In genomic region chr12:117236456-117237001, GRCh38 we compare ENCODE assay signal across 8 cellular contexts. TPM values are rescaled to one million over a fixed set of nuclear protein-coding genes. Genes with fewer than 3 reads are reported as not detected.
DNase-seq lines count a peak whose midpoint lies in the region; ATAC-seq and TF ChIP-seq lines count a peak whose summit lies in the region.

No MANE protein-coding gene starts in this region.

- TF ChIP-seq CTCF in GM12873 (IDR thresholded peaks at IDR 0.05; ENCODE audit: insufficient read depth, low read depth, low read length, missing control alignments) (peak; percentile 88), smooth muscle cell (IDR thresholded peaks at IDR 0.05; ENCODE audit: borderline replicate concordance, insufficient read depth, poor library complexity, severe bottlenecking) (peak; percentile 85)

- H3K27me3 Mint-ChIP-seq in T-helper 17 cell: peaks cover 32% of the 10 kb centered on the region

- H4K20me1 ChIP-seq in smooth muscle cell (ENCODE audit: low read depth): no peaks in the 10 kb centered on the region

- no peak overlapping the region for H3K27ac Mint-ChIP-seq in T-helper 17 cell

- no peak overlapping the region for H3K4me3 Mint-ChIP-seq in T-helper 17 cell

- 15% methylated on average over 13 of the region's 13 CpGs for WGBS in smooth muscle cell (ENCODE audit: low lambda C conversion rate)

- no peaks in the 10 kb centered on the region for H3K9me3 ChIP-seq in T-helper 17 cell (ENCODE audit: control insufficient read depth, low read length, poor library complexity, severe bottlenecking)
- H3K9me3 ChIP-seq in smooth muscle cell (replicated peaks; ENCODE audit: low read depth): no peaks in the 10 kb centered on the region

- H3K27ac ChIP-seq in smooth muscle cell (ENCODE audit: low read depth): no peak overlapping the region

- peaks cover 3% of the 10 kb centered on the region for H3K4me1 Mint-ChIP-seq in T-helper 17 cell

- H3K36me3 Mint-ChIP-seq in T-helper 17 cell (ENCODE audit: low read depth): no peaks in the 10 kb centered on the region

- no peaks in the 10 kb centered on the region for H3F3A ChIP-seq in smooth muscle cell (ENCODE audit: low read depth)

- H2AFZ ChIP-seq in smooth muscle cell (ENCODE audit: low read depth): no peak overlapping the region

- no peak overlapping the region for H3K9ac ChIP-seq in smooth muscle cell (ENCODE audit: low read depth)

- H3K36me3 ChIP-seq in smooth muscle cell (ENCODE audit: low read depth): no peaks in the 10 kb centered on the region

- DNase-seq in NCI-H146 (lab: John Stamatoyannopoulos, UW) (peak; percentile 68), T-helper 17 cell (peak; percentile 39 to 58 (median 57)), astrocyte of the hippocampus (ENCODE audit: low read depth, low spot score) (peak; percentile 73), iPS DF 4.7 (ENCODE audit: extremely low read depth, low spot score) (peak; percentile 75), smooth muscle cell (lab: John Stamatoyannopoulos, UW; ENCODE audit: unreplicated experiment) (peak; percentile 42)

- ATAC-seq in T-helper 17 cell: no peak
- ATAC-seq in HG03025 (IDR thresholded peaks at IDR 0.05; ENCODE audit: low FRiP score, unreplicated experiment): no peak
- ATAC-seq in GM18870 (IDR thresholded peaks at IDR 0.05; ENCODE audit: unreplicated experiment): no peak

- peaks cover 4% of the 10 kb centered on the region for H3K4me1 ChIP-seq in smooth muscle cell (ENCODE audit: low read depth)

- no peaks in the 10 kb centered on the region for H3K79me2 ChIP-seq in smooth muscle cell (ENCODE audit: low read depth)

- peaks cover 12% of the 10 kb centered on the region for H3K27me3 ChIP-seq in smooth muscle cell (ENCODE audit: low read depth)

- no peak overlapping the region for H3K4me3 ChIP-seq in smooth muscle cell

- H3K4me2 ChIP-seq in smooth muscle cell: no peak overlapping the region

RNA-seq across cellular contexts. Expression of gene FBXO21, which starts 46.3 kb away (rescaled TPM):
- total RNA-seq in T-helper 17 cell (10 to 100 TPM; 61.7 to 65.5 TPM), smooth muscle cell (75.2 and 82.9 TPM in 2 replicates)
- 46.9 and 47.4 TPM in 2 replicates for polyA plus RNA-seq in smooth muscle cell
